In genomic region chr4:94486372-94486801, GRCh38 we compare ENCODE assay signal across 1 cellular context.
TF ChIP-seq lines count a peak whose summit lies in the region.

No MANE protein-coding gene starts in this region.

TF ChIP-seq in K562, 482 proteins besides CTCF, POLR2A, EP300 and RAD21:
- TF ChIP-seq C11orf30 (IDR thresholded peaks at IDR 0.05; ENCODE audit: low read depth), result peak; percentile 55
- no peak for TF ChIP-seq TCF15 (CRISPR knock-in tag; IDR thresholded peaks at IDR 0.05)
- TF ChIP-seq ZNF316 (IDR thresholded peaks at IDR 0.05), result 0 out of 2 replicates have a peak, but pooled peaks have one; percentile 11
- peak; percentile 22; the same call in 1 of the 2 replicates for TF ChIP-seq NFIC (IDR thresholded peaks at IDR 0.05)
